22 cellular contexts compared by ENCODE assay signal in the genomic region with DNA sequence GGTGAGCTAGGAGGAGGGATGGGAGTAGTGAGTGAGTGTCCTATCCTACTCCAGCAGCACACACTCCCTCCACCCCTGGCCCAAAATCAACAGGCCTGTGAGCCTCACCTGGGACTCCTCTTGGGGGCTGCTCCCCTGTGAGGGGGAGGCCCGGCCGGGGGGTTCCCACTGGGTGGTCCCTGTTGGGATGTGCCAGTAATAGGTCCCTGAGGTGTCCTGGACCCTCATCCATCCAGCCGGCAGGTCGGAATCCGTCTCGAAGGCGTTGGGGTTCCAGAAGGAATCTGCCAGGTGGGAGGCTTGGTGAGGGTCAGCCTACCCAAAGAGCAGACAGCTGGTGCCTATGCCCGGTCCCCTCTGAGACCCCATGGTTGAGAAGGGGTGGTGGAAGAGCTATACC. TPM values are rescaled to one million over a fixed set of nuclear protein-coding genes. Genes with fewer than 3 reads are reported as not detected.
DNase-seq lines count a peak whose midpoint lies in the region; ATAC-seq and FAIRE-seq lines count a peak whose summit lies in the region.
"Had no signal": no experiment of that assay in that cellular context is flagged by ENCODE, and none has a peak within 500 bp of the region (broad histone marks: within the 10 kb centered on the region; RNA-seq: fewer than 3 reads in every experiment).

No MANE protein-coding gene starts in this region.

- no peaks in the 10 kb centered on the region for H3K27me3 Mint-ChIP-seq in activated CD4-positive, alpha-beta T cell treated with anti-CD3 and anti-CD28 coated beads for 36 hours

- H3K27me3 ChIP-seq in small intestine (ENCODE audit: control insufficient read depth in 2 of 2, insufficient read depth in 2 of 2, low read length in 2 of 2): no peaks in the 10 kb centered on the region
- H3K27me3 ChIP-seq: colonic mucosa, pancreas, transverse colon had no signal

- intact Hi-C loops in activated CD4-positive, alpha-beta T cell treated with anti-CD3 and anti-CD28 coated beads for 36 hours (cut with DNase I, micrococcal nuclease): loop anchor here in 1 of 2 experiments (2.0 kb wide), 1 partner anchor 15 kb away; the partner anchor contains the start of gene APBB1

- no peaks in the 10 kb centered on the region for H3K4me1 ChIP-seq in small intestine (ENCODE audit: control insufficient read depth in 2 of 2, insufficient read depth in 1 of 2, low read depth in 1 of 2, low read length in 1 of 2)
- H3K4me1 ChIP-seq: colonic mucosa, pancreas had no signal

- DNase-seq in activated CD4-positive, alpha-beta T cell treated with anti-CD3 and anti-CD28 coated beads for 36 hours: no peak
- no peak for DNase-seq in activated CD4-positive, alpha-beta T cell treated with anti-CD3 and anti-CD28 coated beads, Interleukin-2, amount 50 U/mL, for 48 hours
- DNase-seq in small intestine: no peak
- no peak for DNase-seq in AG08396 (ENCODE audit: low spot score)
- DNase-seq in SKM-1 treated with dmso at 0.1 percent for 144 hours (lab: John Stamatoyannopoulos, UW; ENCODE audit: unreplicated experiment): no peak
- DNase-seq: colonic mucosa; DMS79 treated with DMSO at 0.1 percent for 48 hours; foreskin melanocyte; left colon; mucosa of descending colon; NCI-H1105; NCI-H774; pancreas; stimulated activated CD4-positive, alpha-beta T cell treated with anti-CD3 and anti-CD28 coated beads, Interleukin-4, amount 100 ng/mL, for 24 hours; stimulated activated CD8-positive, alpha-beta memory T cell treated with anti-CD3 and anti-CD28 coated beads, Interleukin-4, amount 100 ng/mL, for 48 hours; transverse colon; WERI-Rb-1 had no signal

- 89 to 91% (median 90%) methylated on average over 8 of the region's 8 CpGs for WGBS in small intestine, 3 donors

- POLR2A ChIA-PET in activated CD4-positive, alpha-beta T cell treated with anti-CD3 and anti-CD28 coated beads for 36 hours (lab: Charles Lee): interaction anchor here (1.9 to 2.6 kb wide), 3 partner anchors 8 to 14 kb away, joined by 5 to 30 read pairs (median 20); partner anchors contain the start of gene SMPD1

- H3K9me3 Mint-ChIP-seq in activated CD4-positive, alpha-beta T cell treated with anti-CD3 and anti-CD28 coated beads for 36 hours (ENCODE audit: low read depth): no peaks in the 10 kb centered on the region
- H3K9me3 Mint-ChIP-seq: CD14-positive monocyte had no signal

- no peak overlapping the region for H3K4me3 ChIP-seq in small intestine (ENCODE audit: low read depth in 1 of 2, low read length in 2 of 2)
- H3K4me3 ChIP-seq: colonic mucosa, mucosa of descending colon, pancreas, transverse colon had no signal

- CTCF ChIA-PET in activated CD4-positive, alpha-beta T cell treated with anti-CD3 and anti-CD28 coated beads for 36 hours (lab: Charles Lee): interaction anchor here (0.7 to 5.6 kb wide), 11 partner anchors 10 to 78 kb away, joined by 3 to 50 read pairs (median 6); partner anchors contain the start of genes APBB1, HPX and SMPD1

- H3K27ac ChIP-seq in KOPT-K1 (ENCODE audit: low read depth, low read length, poor library complexity, severe bottlenecking): peak overlapping the region; percentile 79
- peak overlapping the region; percentile 11 for H3K27ac ChIP-seq in angular gyrus (ENCODE audit: low read depth, low read length)
- peak overlapping the region; percentile 46 to 71 for H3K27ac ChIP-seq in small intestine (ENCODE audit: low read depth in 1 of 2, low read length in 1 of 2)
- H3K27ac ChIP-seq: colonic mucosa, pancreas, WERI-Rb-1 had no signal

- peaks cover 22% of the 10 kb centered on the region for H3K36me3 Mint-ChIP-seq in activated CD4-positive, alpha-beta T cell treated with anti-CD3 and anti-CD28 coated beads for 36 hours (ENCODE audit: low read depth)
- H3K36me3 Mint-ChIP-seq: CD14-positive monocyte had no signal

- peak overlapping the region; percentile 95 for H3K27ac Mint-ChIP-seq in activated CD4-positive, alpha-beta T cell treated with anti-CD3 and anti-CD28 coated beads for 36 hours

- no peak overlapping the region for H3K4me3 Mint-ChIP-seq in activated CD4-positive, alpha-beta T cell treated with anti-CD3 and anti-CD28 coated beads for 36 hours
- H3K4me3 Mint-ChIP-seq: CD14-positive monocyte had no signal

- H3K36me3 ChIP-seq in KOPT-K1 (ENCODE audit: insufficient read depth, low read length): no peaks in the 10 kb centered on the region
- H3K36me3 ChIP-seq in small intestine (ENCODE audit: control insufficient read depth in 2 of 2, insufficient read depth in 2 of 2, low read length in 2 of 2): no peaks in the 10 kb centered on the region
- H3K36me3 ChIP-seq: colonic mucosa, pancreas, transverse colon had no signal

- no peak for FAIRE-seq in small intestine (lab: Jason Lieb, UNC)
- FAIRE-seq: pancreas, RCC 7860 had no signal

- no peaks in the 10 kb centered on the region for H3K9me3 ChIP-seq in KOPT-K1 (ENCODE audit: insufficient read depth, low read length, poor library complexity, severe bottlenecking)
- no peaks in the 10 kb centered on the region for H3K9me3 ChIP-seq in small intestine (ENCODE audit: control insufficient read depth, low read depth)
- H3K9me3 ChIP-seq: colonic mucosa, mucosa of descending colon, pancreas, transverse colon had no signal

- peaks cover 79% of the 10 kb centered on the region for H3K4me1 Mint-ChIP-seq in activated CD4-positive, alpha-beta T cell treated with anti-CD3 and anti-CD28 coated beads for 36 hours

- no peak for ATAC-seq in activated CD4-positive, alpha-beta T cell treated with anti-CD3 and anti-CD28 coated beads for 36 hours
- no peak for ATAC-seq in HG03354 (IDR thresholded peaks at IDR 0.05; ENCODE audit: poor library complexity, severe bottlenecking, unreplicated experiment)
- ATAC-seq: left colon, pancreas had no signal

RNA-seq across cellular contexts. Expression of gene SMPD1, which starts 13.3 kb away (rescaled TPM):
- 10 to 100 TPM; 13.1 to 14.1 TPM for total RNA-seq in activated CD4-positive, alpha-beta T cell treated with anti-CD3 and anti-CD28 coated beads for 36 hours
- polyA plus RNA-seq in small intestine: 10 to 100 TPM; 22.0 to 32.4 (median 26.2) TPM

RNA-seq across cellular contexts. Expression of gene APBB1, which starts 15.4 kb away (rescaled TPM):
- total RNA-seq in activated CD4-positive, alpha-beta T cell treated with anti-CD3 and anti-CD28 coated beads for 36 hours: 10 to 100 TPM; 43.2 to 49.8 TPM
- polyA plus RNA-seq in small intestine: 10 to 100 TPM in 1 of 3 donors, 1 to 10 TPM in 2; 2.5 to 14.1 (median 9.7) TPM

RNA-seq across cellular contexts. Expression of gene HPX, which starts 37.2 kb away (rescaled TPM):
- total RNA-seq in activated CD4-positive, alpha-beta T cell treated with anti-CD3 and anti-CD28 coated beads for 36 hours: under 1 TPM; 0.16 to 0.33 TPM
- 1 to 10 TPM in 2 of 3 donors, under 1 TPM in 1; 0.85 to 5.7 (median 4.5) TPM for polyA plus RNA-seq in small intestine
- polyA plus RNA-seq: CD14-positive monocyte had no signal

Comparison
In these comparisons a context has a peak if more than half of its experiments do, and no peak if none do; other contexts are left out.
1. H3K27ac ChIP-seq: peak in every context shown above with its lines; median percentile 79 in KOPT-K1; 58 in small intestine; 11 in angular gyrus.